ENCODE assay signal across 3 cellular contexts in the genomic region with DNA sequence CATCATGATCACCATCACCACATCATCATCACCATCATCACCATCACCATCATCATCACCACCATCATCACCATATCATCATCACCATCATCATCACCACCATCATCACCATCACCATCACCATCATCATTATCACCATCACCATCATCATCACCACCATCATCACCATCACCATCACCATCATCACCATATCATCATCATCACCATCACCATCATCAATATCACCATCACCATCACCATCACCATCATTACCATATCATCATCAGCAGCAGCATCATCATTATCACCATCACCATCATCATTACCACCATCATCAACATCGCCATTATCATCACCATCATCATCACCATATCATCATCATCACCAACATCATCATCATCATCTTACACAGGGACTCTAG.
TF ChIP-seq lines count a peak whose summit lies in the region.

No MANE protein-coding gene starts in this region.

TF ChIP-seq in HEK293, 187 proteins besides CTCF, POLR2A, EP300 and RAD21 (continues in another document):
- TF ChIP-seq, protein P1, sequence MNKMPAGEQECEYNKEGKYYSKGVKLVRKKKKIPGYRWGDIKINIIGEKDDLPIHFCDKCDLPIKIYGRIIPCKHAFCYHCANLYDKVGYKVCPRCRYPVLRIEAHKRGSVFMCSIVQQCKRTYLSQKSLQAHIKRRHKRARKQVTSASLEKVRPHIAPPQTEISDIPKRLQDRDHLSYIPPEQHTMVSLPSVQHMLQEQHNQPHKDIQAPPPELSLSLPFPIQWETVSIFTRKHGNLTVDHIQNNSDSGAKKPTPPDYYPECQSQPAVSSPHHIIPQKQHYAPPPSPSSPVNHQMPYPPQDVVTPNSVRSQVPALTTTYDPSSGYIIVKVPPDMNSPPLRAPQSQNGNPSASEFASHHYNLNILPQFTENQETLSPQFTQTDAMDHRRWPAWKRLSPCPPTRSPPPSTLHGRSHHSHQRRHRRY (tag by site-specific recombination; IDR thresholded peaks at IDR 0.05), result no peak
- TF ChIP-seq ZNF777 (tag by site-specific recombination; IDR thresholded peaks at IDR 0.05; ENCODE audit: borderline replicate concordance) (0 out of 2 replicates have a peak, but pooled peaks have one; percentile 43), TRIM28 (IDR thresholded peaks at IDR 0.05; ENCODE audit: borderline replicate concordance, low read length) (no peak), ZNF837 (tag by site-specific recombination; IDR thresholded peaks at IDR 0.05) (no peak; the same call in 1 of the 2 replicates), WT1 (tag by site-specific recombination; IDR thresholded peaks at IDR 0.05) (no peak)
- TF ChIP-seq, protein P2, sequence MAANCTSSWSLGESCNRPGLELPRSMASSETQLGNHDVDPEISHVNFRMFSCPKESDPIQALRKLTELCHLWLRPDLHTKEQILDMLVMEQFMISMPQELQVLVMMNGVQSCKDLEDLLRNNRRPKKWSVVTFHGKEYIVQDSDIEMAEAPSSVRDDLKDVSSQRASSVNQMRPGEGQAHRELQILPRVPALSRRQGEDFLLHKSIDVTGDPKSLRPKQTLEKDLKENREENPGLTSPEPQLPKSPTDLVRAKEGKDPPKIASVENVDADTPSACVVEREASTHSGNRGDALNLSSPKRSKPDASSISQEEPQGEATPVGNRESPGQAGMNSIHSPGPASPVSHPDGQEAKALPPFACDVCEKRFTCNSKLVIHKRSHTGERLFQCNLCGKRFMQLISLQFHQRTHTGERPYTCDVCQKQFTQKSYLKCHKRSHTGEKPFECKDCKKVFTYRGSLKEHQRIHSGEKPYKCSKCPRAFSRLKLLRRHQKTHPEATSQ (tag by site-specific recombination; IDR thresholded peaks at IDR 0.05), result no peak
- TF ChIP-seq, protein P3, sequence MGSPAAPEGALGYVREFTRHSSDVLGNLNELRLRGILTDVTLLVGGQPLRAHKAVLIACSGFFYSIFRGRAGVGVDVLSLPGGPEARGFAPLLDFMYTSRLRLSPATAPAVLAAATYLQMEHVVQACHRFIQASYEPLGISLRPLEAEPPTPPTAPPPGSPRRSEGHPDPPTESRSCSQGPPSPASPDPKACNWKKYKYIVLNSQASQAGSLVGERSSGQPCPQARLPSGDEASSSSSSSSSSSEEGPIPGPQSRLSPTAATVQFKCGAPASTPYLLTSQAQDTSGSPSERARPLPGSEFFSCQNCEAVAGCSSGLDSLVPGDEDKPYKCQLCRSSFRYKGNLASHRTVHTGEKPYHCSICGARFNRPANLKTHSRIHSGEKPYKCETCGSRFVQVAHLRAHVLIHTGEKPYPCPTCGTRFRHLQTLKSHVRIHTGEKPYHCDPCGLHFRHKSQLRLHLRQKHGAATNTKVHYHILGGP (tag by site-specific recombination; IDR thresholded peaks at IDR 0.05), result no peak
- TF ChIP-seq, protein P4, sequence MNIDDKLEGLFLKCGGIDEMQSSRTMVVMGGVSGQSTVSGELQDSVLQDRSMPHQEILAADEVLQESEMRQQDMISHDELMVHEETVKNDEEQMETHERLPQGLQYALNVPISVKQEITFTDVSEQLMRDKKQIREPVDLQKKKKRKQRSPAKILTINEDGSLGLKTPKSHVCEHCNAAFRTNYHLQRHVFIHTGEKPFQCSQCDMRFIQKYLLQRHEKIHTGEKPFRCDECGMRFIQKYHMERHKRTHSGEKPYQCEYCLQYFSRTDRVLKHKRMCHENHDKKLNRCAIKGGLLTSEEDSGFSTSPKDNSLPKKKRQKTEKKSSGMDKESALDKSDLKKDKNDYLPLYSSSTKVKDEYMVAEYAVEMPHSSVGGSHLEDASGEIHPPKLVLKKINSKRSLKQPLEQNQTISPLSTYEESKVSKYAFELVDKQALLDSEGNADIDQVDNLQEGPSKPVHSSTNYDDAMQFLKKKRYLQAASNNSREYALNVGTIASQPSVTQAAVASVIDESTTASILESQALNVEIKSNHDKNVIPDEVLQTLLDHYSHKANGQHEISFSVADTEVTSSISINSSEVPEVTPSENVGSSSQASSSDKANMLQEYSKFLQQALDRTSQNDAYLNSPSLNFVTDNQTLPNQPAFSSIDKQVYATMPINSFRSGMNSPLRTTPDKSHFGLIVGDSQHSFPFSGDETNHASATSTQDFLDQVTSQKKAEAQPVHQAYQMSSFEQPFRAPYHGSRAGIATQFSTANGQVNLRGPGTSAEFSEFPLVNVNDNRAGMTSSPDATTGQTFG (tag by site-specific recombination; IDR thresholded peaks at IDR 0.05; ENCODE audit: borderline replicate concordance), result peak; percentile 51; the same call in 1 of the 2 replicates

TF ChIP-seq in H1, 55 proteins besides CTCF, POLR2A, EP300 and RAD21:
- no peak for TF ChIP-seq HDAC6 (IDR thresholded peaks at IDR 0.05; ENCODE audit: low read depth, low read length)
- TF ChIP-seq RBBP5 (IDR thresholded peaks at IDR 0.05; ENCODE audit: borderline replicate concordance, low read depth, low read length), result no peak
- TF ChIP-seq TAF1 (IDR thresholded peaks at IDR 0.05; ENCODE audit: low read depth, low read length), result no peak
- TF ChIP-seq TEAD4 (IDR thresholded peaks at IDR 0.05; ENCODE audit: low read depth, low read length), result no peak
- no peak for TF ChIP-seq KDM4A (IDR thresholded peaks at IDR 0.05; ENCODE audit: low read depth, low read length, severe bottlenecking)
- no peak for TF ChIP-seq RXRA (IDR thresholded peaks at IDR 0.05; ENCODE audit: insufficient read depth, low read depth, low read length)
- no peak for TF ChIP-seq JUND (IDR thresholded peaks at IDR 0.05; ENCODE audit: low read length)
- no peak for TF ChIP-seq RFX5 (IDR thresholded peaks at IDR 0.05; ENCODE audit: borderline replicate concordance, low read depth, low read length)
- TF ChIP-seq GABPA (IDR thresholded peaks at IDR 0.05; ENCODE audit: borderline replicate concordance, insufficient read depth, low read length), result no peak
- no peak for TF ChIP-seq CBX8 (IDR thresholded peaks at IDR 0.05; ENCODE audit: borderline replicate concordance, low read depth, low read length)
- no peak for TF ChIP-seq SP2 (IDR thresholded peaks at IDR 0.05; ENCODE audit: low read length)
- no peak for TF ChIP-seq CHD1 (IDR thresholded peaks at IDR 0.05; ENCODE audit: low read depth, low read length)
- no peak for TF ChIP-seq CTBP2 (IDR thresholded peaks at IDR 0.05; ENCODE audit: borderline replicate concordance, insufficient read depth, insufficient read length, low read length)

TF ChIP-seq in HEK293T, 16 proteins besides CTCF, POLR2A, EP300 and RAD21:
- TF ChIP-seq LEF1 (IDR thresholded peaks at IDR 0.05; ENCODE audit: borderline replicate concordance), result no peak
- TF ChIP-seq NFRKB (IDR thresholded peaks at IDR 0.05), result no peak
- TF ChIP-seq ARNT (IDR thresholded peaks at IDR 0.05), result no peak
- TF ChIP-seq, protein P5, sequence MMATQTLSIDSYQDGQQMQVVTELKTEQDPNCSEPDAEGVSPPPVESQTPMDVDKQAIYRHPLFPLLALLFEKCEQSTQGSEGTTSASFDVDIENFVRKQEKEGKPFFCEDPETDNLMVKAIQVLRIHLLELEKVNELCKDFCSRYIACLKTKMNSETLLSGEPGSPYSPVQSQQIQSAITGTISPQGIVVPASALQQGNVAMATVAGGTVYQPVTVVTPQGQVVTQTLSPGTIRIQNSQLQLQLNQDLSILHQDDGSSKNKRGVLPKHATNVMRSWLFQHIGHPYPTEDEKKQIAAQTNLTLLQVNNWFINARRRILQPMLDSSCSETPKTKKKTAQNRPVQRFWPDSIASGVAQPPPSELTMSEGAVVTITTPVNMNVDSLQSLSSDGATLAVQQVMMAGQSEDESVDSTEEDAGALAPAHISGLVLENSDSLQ (IDR thresholded peaks at IDR 0.05), result no peak
- no peak for TF ChIP-seq TARDBP (IDR thresholded peaks at IDR 0.05)
- TF ChIP-seq BHLHE40 (IDR thresholded peaks at IDR 0.05; ENCODE audit: borderline replicate concordance), result no peak
- TF ChIP-seq SUZ12 (IDR thresholded peaks at IDR 0.05), result no peak
- TF ChIP-seq SP1 (IDR thresholded peaks at IDR 0.05), result no peak
- TF ChIP-seq ZNF384 (IDR thresholded peaks at IDR 0.05), result no peak
- no peak for TF ChIP-seq FOXM1 (IDR thresholded peaks at IDR 0.05; ENCODE audit: borderline replicate concordance)
- no peak for TF ChIP-seq FOXK2 (IDR thresholded peaks at IDR 0.05)
- no peak for TF ChIP-seq FOXA1 (IDR thresholded peaks at IDR 0.05)
- no peak for TF ChIP-seq HDGF (IDR thresholded peaks at IDR 0.05; ENCODE audit: borderline replicate concordance)
- TF ChIP-seq CTBP1 (IDR thresholded peaks at IDR 0.05; ENCODE audit: borderline replicate concordance), result no peak
- TF ChIP-seq L3MBTL2 (conservative IDR thresholded peaks at IDR 0.05), result no peak
- TF ChIP-seq ELF4 (IDR thresholded peaks at IDR 0.05), result no peak
